In genomic region chr9:35763181-35763580, GRCh38 we compare ENCODE assay signal across 18 cellular contexts. TPM values are rescaled to one million over a fixed set of nuclear protein-coding genes. Genes with fewer than 3 reads are reported as not detected.
DNase-seq lines count a peak whose midpoint lies in the region; ATAC-seq and TF ChIP-seq lines count a peak whose summit lies in the region.
"Had no signal": no experiment of that assay in that cellular context is flagged by ENCODE, and none has a peak within 500 bp of the region (broad histone marks: within the 10 kb centered on the region; RNA-seq: fewer than 3 reads in every experiment).

No MANE protein-coding gene starts in this region.

- WGBS in GM23248 (ENCODE audit: low coverage in 1 of 2, low lambda C conversion rate in 2 of 2, missing lambda C conversion rate in 2 of 2), 2 experiments, result 73 to 86% methylated on average over 2 of the region's 2 CpGs

- no peak overlapping the region for H3K4me2 ChIP-seq in GM23248 (ENCODE audit: unreplicated experiment)
- H3K4me2 ChIP-seq: A549 had no signal

- H3K4me1 Mint-ChIP-seq in naive thymus-derived CD8-positive, alpha-beta T cell, result peaks cover 9 to 48% (median 31%) of the 10 kb centered on the region in 4 donors

- intact Hi-C loops in dorsolateral prefrontal cortex (cut with DNase I) (no loop called here), lower lobe of right lung (cut with DNase I) (no loop called here)

- H3K4me3 ChIP-seq in dorsolateral prefrontal cortex (no peak overlapping the region), lower lobe of right lung (no peak overlapping the region), GM23248 (no peak overlapping the region)
- H3K4me3 ChIP-seq: A549, HAP-1 had no signal

- H3F3A ChIP-seq in GM23248 (ENCODE audit: insufficient read depth), result 0 out of 2 replicates have a peak, but pooled peaks cover 9% of the 10 kb centered on the region

- H3K79me2 ChIP-seq in GM23248 (ENCODE audit: insufficient read depth), result no peaks in the 10 kb centered on the region

- TF ChIP-seq CTCF in dorsolateral prefrontal cortex (IDR thresholded peaks at IDR 0.05 in 54 of 56, conservative IDR thresholded peaks at IDR 0.05 in 2 of 56; ENCODE audit: low read depth in 1 of 56, partially characterized antibody in 56 of 56), result no peak
- TF ChIP-seq CTCF in lower lobe of right lung (IDR thresholded peaks at IDR 0.05), result no peak

- H3K27me3 ChIP-seq in dorsolateral prefrontal cortex (no peaks in the 10 kb centered on the region), lower lobe of right lung (ENCODE audit: low read depth) (no peaks in the 10 kb centered on the region), GM23248 (replicated peaks; ENCODE audit: insufficient read depth) (no peaks in the 10 kb centered on the region)

- no peak overlapping the region for H2AFZ ChIP-seq in GM23248

- H3K27ac Mint-ChIP-seq in naive thymus-derived CD8-positive, alpha-beta T cell, result peak overlapping the region in 1 of 10 donors; percentile 36
- H3K27ac Mint-ChIP-seq: CD4-positive, alpha-beta T cell had no signal

- H3K9me2 ChIP-seq in GM23248 (ENCODE audit: insufficient read depth), result no peaks in the 10 kb centered on the region

- no peaks in the 10 kb centered on the region for H3K27me3 Mint-ChIP-seq in naive thymus-derived CD8-positive, alpha-beta T cell
- H3K27me3 Mint-ChIP-seq: CD4-positive, alpha-beta T cell had no signal

- H4K20me1 ChIP-seq in GM23248 (ENCODE audit: insufficient read depth), result no peaks in the 10 kb centered on the region

- H3K9me3 ChIP-seq in lower lobe of right lung (no peaks in the 10 kb centered on the region), GM23248 (ENCODE audit: low read depth) (no peaks in the 10 kb centered on the region)
- H3K9me3 ChIP-seq: A549, Caco-2, HAP-1 had no signal

- POLR2A ChIA-PET in naive thymus-derived CD8-positive, alpha-beta T cell (lab: Charles Lee), result interaction anchor here (0.8 kb wide), 1 partner anchor 13 kb away, joined by 3 read pairs; no protein-coding TSS in a partner anchor

- DNase-seq in NCI-H82 (lab: John Stamatoyannopoulos, UW), result peak; percentile 5
- no peak for DNase-seq in NCI-H82 treated with DMSO at 0.1 percent for 48 hours (lab: John Stamatoyannopoulos, UW; ENCODE audit: unreplicated experiment)
- DNase-seq in dorsolateral prefrontal cortex, result no peak
- DNase-seq in lower lobe of right lung, result no peak
- DNase-seq in GM23248, result no peak
- no peak for DNase-seq in naive thymus-derived CD8-positive, alpha-beta T cell
- DNase-seq: AML-193; Caco-2; CD4-positive, alpha-beta T cell; DMS79; GDM1 had no signal

- no peak for ATAC-seq in lower lobe of right lung
- no peak for ATAC-seq in HG03175 (IDR thresholded peaks at IDR 0.05; ENCODE audit: unreplicated experiment)
- no peak for ATAC-seq in naive thymus-derived CD8-positive, alpha-beta T cell
- ATAC-seq: A549 had no signal

- H3K36me3 ChIP-seq in lower lobe of right lung (no peaks in the 10 kb centered on the region), GM23248 (ENCODE audit: low read depth) (no peaks in the 10 kb centered on the region)
- H3K36me3 ChIP-seq: HAP-1 had no signal

- H3K4me3 Mint-ChIP-seq in naive thymus-derived CD8-positive, alpha-beta T cell, result no peak overlapping the region
- H3K4me3 Mint-ChIP-seq: CD4-positive, alpha-beta T cell had no signal

- H3K9me3 Mint-ChIP-seq in naive thymus-derived CD8-positive, alpha-beta T cell, result no peaks in the 10 kb centered on the region
- H3K9me3 Mint-ChIP-seq: CD4-positive, alpha-beta T cell had no signal

- no peak overlapping the region for H3K9ac ChIP-seq in GM23248

- H3K4me1 ChIP-seq in lower lobe of right lung (peaks cover 19% of the 10 kb centered on the region), GM23248 (ENCODE audit: insufficient read depth) (no peaks in the 10 kb centered on the region)

- H3K36me3 Mint-ChIP-seq in naive thymus-derived CD8-positive, alpha-beta T cell, result peaks cover 0 to 17% (median 0%) of the 10 kb centered on the region in 3 donors

- in situ Hi-C loops in GM23248 (cut with MboI), result no loop called here

- peak overlapping the region in 33 of 59 donors; percentile 1 to 74 (median 49) for H3K27ac ChIP-seq in dorsolateral prefrontal cortex
- H3K27ac ChIP-seq in lower lobe of right lung, result peak overlapping the region; percentile 9
- no peak overlapping the region for H3K27ac ChIP-seq in GM23248
- H3K27ac ChIP-seq: 22Rv1, A549, C4-2B had no signal

RNA-seq across cellular contexts. Expression of gene MSMP, which starts 9.1 kb away (rescaled TPM):
- total RNA-seq in dorsolateral prefrontal cortex (1 to 10 TPM in 17 of 120 experiments, under 1 TPM in 5, not detected in 98; 0.68 to 8.6 (median 1.2) TPM), lower lobe of right lung (not detected)
- not detected in 2 replicates for total RNA-seq in GM23248 (2014; rRNA removed; shearing (Covaris generic))
- not detected in 2 replicates for polyA plus RNA-seq in GM23248 (2016; fragmentation: Nextera tagmentation; extraction: Ambion mirVana)
- 1 to 10 TPM in 1 of 2 experiments, under 1 TPM in 1; 0.88 to 1.7 TPM for total RNA-seq in naive thymus-derived CD8-positive, alpha-beta T cell
- 1 to 10 TPM in 1 of 3 donors, not detected in 2; 1.3 TPM for polyA plus RNA-seq in naive thymus-derived CD8-positive, alpha-beta T cell
- total RNA-seq: Caco-2; CD4-positive, alpha-beta T cell; H4 had no signal
- polyA plus RNA-seq: A549, BJ had no signal

RNA-seq across cellular contexts. Expression of gene RGP1, which starts 14.1 kb away (rescaled TPM):
- total RNA-seq in dorsolateral prefrontal cortex (10 to 100 TPM; 30.0 to 52.9 (median 38.4) TPM), lower lobe of right lung (29.6 TPM)
- 19.1 and 20.0 TPM in 2 replicates for total RNA-seq in GM23248 (2014; rRNA removed; shearing (Covaris generic))
- 4.7 and 4.8 TPM in 2 replicates for polyA plus RNA-seq in GM23248 (2016; fragmentation: Nextera tagmentation; extraction: Ambion mirVana)
- 10 to 100 TPM; 30.7 to 31.7 TPM for total RNA-seq in naive thymus-derived CD8-positive, alpha-beta T cell
- polyA plus RNA-seq in naive thymus-derived CD8-positive, alpha-beta T cell, result 1 to 10 TPM; 6.8 to 9.6 (median 8.1) TPM

RNA-seq across cellular contexts. Expression of gene GBA2, which starts 14.2 kb away (rescaled TPM):
- 100 to 1,000 TPM in 98 of 120 experiments, 10 to 100 TPM in 22; 79.3 to 156 (median 112) TPM for total RNA-seq in dorsolateral prefrontal cortex
- 68.0 TPM for total RNA-seq in lower lobe of right lung
- total RNA-seq in GM23248 (2014; rRNA removed; shearing (Covaris generic)), result 20.3 and 30.0 TPM in 2 replicates
- polyA plus RNA-seq in GM23248 (2016; fragmentation: Nextera tagmentation; extraction: Ambion mirVana), result 24.0 and 27.6 TPM in 2 replicates
- 10 to 100 TPM; 56.7 to 65.4 TPM for total RNA-seq in naive thymus-derived CD8-positive, alpha-beta T cell
- 10 to 100 TPM; 14.8 to 28.3 (median 22.0) TPM for polyA plus RNA-seq in naive thymus-derived CD8-positive, alpha-beta T cell

RNA-seq across cellular contexts. Expression of gene NPR2, which starts 28.2 kb away (rescaled TPM):
- total RNA-seq in dorsolateral prefrontal cortex, result 10 to 100 TPM; 14.2 to 44.6 (median 25.2) TPM
- 20.6 TPM for total RNA-seq in lower lobe of right lung
- 26.7 and 26.9 TPM in 2 replicates for total RNA-seq in GM23248 (2014; rRNA removed; shearing (Covaris generic))
- polyA plus RNA-seq in GM23248 (2016; fragmentation: Nextera tagmentation; extraction: Ambion mirVana), result 9.7 and 11.8 TPM in 2 replicates
- total RNA-seq in naive thymus-derived CD8-positive, alpha-beta T cell, result 10 to 100 TPM; 12.6 to 12.7 TPM
- under 1 TPM; 0.20 to 0.94 (median 0.36) TPM for polyA plus RNA-seq in naive thymus-derived CD8-positive, alpha-beta T cell

RNA-seq across cellular contexts. Expression of gene CREB3, which starts 30.7 kb away (rescaled TPM):
- total RNA-seq in dorsolateral prefrontal cortex (10 to 100 TPM; 30.1 to 53.9 (median 40.9) TPM), lower lobe of right lung (28.1 TPM)
- total RNA-seq in GM23248 (2014; rRNA removed; shearing (Covaris generic)), result 101 and 111 TPM in 2 replicates
- polyA plus RNA-seq in GM23248 (2016; fragmentation: Nextera tagmentation; extraction: Ambion mirVana), result 113 and 114 TPM in 2 replicates
- total RNA-seq in naive thymus-derived CD8-positive, alpha-beta T cell, result 10 to 100 TPM; 17.1 to 19.5 TPM
- polyA plus RNA-seq in naive thymus-derived CD8-positive, alpha-beta T cell, result 10 to 100 TPM; 29.8 to 40.3 (median 33.1) TPM
